In genomic region chr19:23914402-23915286, GRCh38 we compare ENCODE assay signal across 8 cellular contexts. TPM values are rescaled to one million over a fixed set of nuclear protein-coding genes. Genes with fewer than 3 reads are reported as not detected.
DNase-seq lines count a peak whose midpoint lies in the region; ATAC-seq and TF ChIP-seq lines count a peak whose summit lies in the region.

ZNF726 (plus strand) TSS chr19:23914886; CDS start chr19:23914995, 109 bp downstream.

- TF ChIP-seq CTCF in SK-N-SH (IDR thresholded peaks at IDR 0.05) (no peak), type B pancreatic cell (conservative IDR thresholded peaks at IDR 0.05) (no peak)

- H3K9me3 ChIP-seq in SK-N-SH: no peaks in the 10 kb centered on the region

- no peaks in the 10 kb centered on the region for H3K27me3 ChIP-seq in SK-N-SH (ENCODE audit: insufficient read depth)

- H3K4me1 Mint-ChIP-seq in IgD-negative memory B cell (peaks cover 6 to 16% (median 9%) of the 10 kb centered on the region in 3 donors), type B pancreatic cell (ENCODE audit: unreplicated experiment) (no peaks in the 10 kb centered on the region)

- POLR2A ChIA-PET in SK-N-SH (lab: Yijun Ruan, JAX): interaction anchor here (1.2 to 1.4 kb wide), 3 partner anchors 152 to 172 kb away, joined by 4 read pairs; partner anchors contain the start of genes ZNF254 and ZNF681

- H3F3A ChIP-seq in SK-N-SH (replicated peaks; ENCODE audit: insufficient read depth): no peaks in the 10 kb centered on the region

- H3K36me3 ChIP-seq in SK-N-SH (replicated peaks in 1 of 2; ENCODE audit: control insufficient read depth in 1 of 2, insufficient read depth in 2 of 2, low read length in 1 of 2): peaks cover 0 to 5% of the 10 kb centered on the region in 2 experiments

- peak within 1 kb of the TSS; percentile 44 to 76 for H3K27ac ChIP-seq in SK-N-SH (ENCODE audit: low read depth in 2 of 2, low read length in 1 of 2)

- peak within 1 kb of the TSS; percentile 78 for H3K9ac ChIP-seq in SK-N-SH

- CTCF ChIA-PET in SK-N-SH (lab: Yijun Ruan, JAX): interaction anchor here (1.0 kb wide), 1 partner anchor 233 kb away, joined by 3 read pairs; no protein-coding TSS in a partner anchor

- H3K4me3 Mint-ChIP-seq in IgD-negative memory B cell (peak within 1 kb of the TSS; percentile 92 to 98 (median 96)), type B pancreatic cell (peak within 1 kb of the TSS; percentile 89)

- no peak for TF ChIP-seq EP300 in SK-N-SH (IDR thresholded peaks at IDR 0.05; ENCODE audit: borderline replicate concordance in 1 of 2, low read depth in 1 of 2, low read length in 1 of 2)

- peak within 1 kb of the TSS; percentile 84 for H3K4me2 ChIP-seq in SK-N-SH

- ATAC-seq in GM21526 (IDR thresholded peaks at IDR 0.05; ENCODE audit: low FRiP score, unreplicated experiment): peak; percentile 95
- ATAC-seq in activated naive CD4-positive, alpha-beta T cell treated with anti-CD3 and anti-CD28 coated beads, Interleukin-2, amount 50 U/mL, for 72 hours: peak; percentile 99

- peaks cover 1% of the 10 kb centered on the region for H3K36me3 Mint-ChIP-seq in IgD-negative memory B cell
- peaks cover 15 to 52% of the 10 kb centered on the region in 2 donors for H3K36me3 Mint-ChIP-seq in activated naive CD4-positive, alpha-beta T cell treated with anti-CD3 and anti-CD28 coated beads, Interleukin-2, amount 50 U/mL, for 72 hours
- H3K36me3 Mint-ChIP-seq in type B pancreatic cell: no peaks in the 10 kb centered on the region

- peak within 1 kb of the TSS; percentile 99 for H2AFZ ChIP-seq in SK-N-SH (ENCODE audit: low read depth)

- no peak for TF ChIP-seq RAD21 in SK-N-SH (IDR thresholded peaks at IDR 0.05; ENCODE audit: low read length)

- 11% methylated on average over 28 of the region's 44 CpGs for WGBS in SK-N-SH (ENCODE audit: low lambda C conversion rate)

- peak within 1 kb of the TSS; percentile 73 to 89 for H3K4me3 ChIP-seq in SK-N-SH (ENCODE audit: low read depth in 2 of 2, low read length in 1 of 2)

- intact Hi-C loops in head of caudate nucleus (cut with DNase I): no loop called here

- H3K79me2 ChIP-seq in SK-N-SH (ENCODE audit: insufficient read depth): peaks cover 31% of the 10 kb centered on the region

- H3K4me1 ChIP-seq in SK-N-SH (ENCODE audit: control insufficient read depth in 1 of 2, insufficient read depth in 2 of 2, low read depth in 1 of 2, low read length in 1 of 2): peaks cover 0 to 3% of the 10 kb centered on the region in 2 experiments; a peak in 1 of 4 replicates

- peaks cover 0 to 2% (median 0%) of the 10 kb centered on the region in 3 donors for H3K9me3 Mint-ChIP-seq in IgD-negative memory B cell
- peaks cover 0 to 8% of the 10 kb centered on the region in 2 donors for H3K9me3 Mint-ChIP-seq in activated naive CD4-positive, alpha-beta T cell treated with anti-CD3 and anti-CD28 coated beads, Interleukin-2, amount 50 U/mL, for 72 hours
- peaks cover 15% of the 10 kb centered on the region for H3K9me3 Mint-ChIP-seq in type B pancreatic cell

- DNase-seq in DMS53 (lab: John Stamatoyannopoulos, UW) (peak; percentile 97), SK-N-SH (peak; percentile 77), head of caudate nucleus (peak; percentile 83 to 96 (median 92)), pons (ENCODE audit: low spot score) (peak; percentile 98), type B pancreatic cell (ENCODE audit: extremely low spot score, unreplicated experiment) (peak; percentile 70)
- DNase-seq in activated naive CD4-positive, alpha-beta T cell treated with anti-CD3 and anti-CD28 coated beads, Interleukin-2, amount 50 U/mL, for 72 hours (ENCODE audit: low spot score in 2 of 2): peak; percentile 80 to 91

- H3K27me3 Mint-ChIP-seq in IgD-negative memory B cell: no peaks in the 10 kb centered on the region
- H3K27me3 Mint-ChIP-seq in type B pancreatic cell: no peaks in the 10 kb centered on the region

- H4K20me1 ChIP-seq in SK-N-SH (ENCODE audit: insufficient read depth): no peaks in the 10 kb centered on the region

- H3K27ac Mint-ChIP-seq in IgD-negative memory B cell (peak within 1 kb of the TSS; percentile 70 to 94 (median 82)), type B pancreatic cell (peak within 1 kb of the TSS; percentile 92)
- peak within 1 kb of the TSS; percentile 91 for H3K27ac Mint-ChIP-seq in activated naive CD4-positive, alpha-beta T cell treated with anti-CD3 and anti-CD28 coated beads, Interleukin-2, amount 50 U/mL, for 72 hours

- H3K9me2 ChIP-seq in SK-N-SH: no peaks in the 10 kb centered on the region

TF ChIP-seq in SK-N-SH, 30 proteins besides CTCF, POLR2A, EP300 and RAD21 (continues in another document):
- TF ChIP-seq POLR2AphosphoS5 (IDR thresholded peaks at IDR 0.05; ENCODE audit: low read depth, low read length) (peak; percentile 58; the same call in 1 of the 2 replicates), MEF2A (IDR thresholded peaks at IDR 0.05; ENCODE audit: borderline replicate concordance, low read depth) (no peak), NRF1 (IDR thresholded peaks at IDR 0.05; ENCODE audit: low read depth, low read length) (no peak), MXI1 (IDR thresholded peaks at IDR 0.05; ENCODE audit: low read depth, low read length) (peak; percentile 94), TEAD4 (IDR thresholded peaks at IDR 0.05; ENCODE audit: borderline replicate concordance, insufficient read depth) (no peak), TCF12 (IDR thresholded peaks at IDR 0.05) (no peak), FOSL2 (IDR thresholded peaks at IDR 0.05; ENCODE audit: borderline replicate concordance, low read depth) (no peak), SMC3 (IDR thresholded peaks at IDR 0.05; ENCODE audit: low read depth, low read length) (no peak), TAF1 (IDR thresholded peaks at IDR 0.05; ENCODE audit: borderline replicate concordance, low read depth, low read length) (peak; percentile 23; the same call in 1 of the 2 replicates), MAX (IDR thresholded peaks at IDR 0.05; ENCODE audit: low read depth) (0 out of 2 replicates have a peak, but pooled peaks have one; percentile 32), ELF1 (IDR thresholded peaks at IDR 0.05) (peak; percentile 45; the same call in 1 of the 2 replicates), GABPA (IDR thresholded peaks at IDR 0.05; ENCODE audit: low read depth) (peak; percentile 67), ZBTB33 (IDR thresholded peaks at IDR 0.05; ENCODE audit: borderline replicate concordance, low read depth) (0 out of 2 replicates have a peak, but pooled peaks have one; percentile 2), SIN3A (IDR thresholded peaks at IDR 0.05; ENCODE audit: borderline replicate concordance, low read depth, low read length) (peak; percentile 78; the same call in 1 of the 2 replicates), JUND (IDR thresholded peaks at IDR 0.05) (no peak), YY1 (IDR thresholded peaks at IDR 0.05; ENCODE audit: low read depth) (peak; percentile 86), PBX3 (IDR thresholded peaks at IDR 0.05) (peak; percentile 99), RCOR1 (IDR thresholded peaks at IDR 0.05; ENCODE audit: low read length) (no peak), CHD2 (IDR thresholded peaks at IDR 0.05; ENCODE audit: low read length, partially characterized antibody) (peak; percentile 65), FOXM1 (IDR thresholded peaks at IDR 0.05; ENCODE audit: low read depth) (no peak), USF1 (IDR thresholded peaks at IDR 0.05; ENCODE audit: borderline replicate concordance, low read depth) (no peak), RXRA (IDR thresholded peaks at IDR 0.05; ENCODE audit: borderline replicate concordance, low read depth) (no peak), RFX5 (IDR thresholded peaks at IDR 0.05; ENCODE audit: low read length) (peak; percentile 83)

RNA-seq across cellular contexts. Expression of gene ZNF726, which starts in this region (rescaled TPM):
- polyA plus RNA-seq in IgD-negative memory B cell (2.7 TPM), SK-N-SH (2012; rRNA removed) (3.4 and 4.3 TPM in 2 replicates)
- 3.3 and 3.6 TPM in 2 replicates for polyA plus RNA-seq in SK-N-SH (2012; cell fraction: cytosol; rRNA removed)
- 4.9 and 7.0 TPM in 2 replicates for polyA plus RNA-seq in SK-N-SH (2012; cell fraction: nucleus; rRNA removed)
- total RNA-seq in activated naive CD4-positive, alpha-beta T cell treated with anti-CD3 and anti-CD28 coated beads, Interleukin-2, amount 50 U/mL, for 72 hours: 10 to 100 TPM; 15.7 to 24.4 TPM
- 4.2 and 6.8 TPM in 2 replicates for total RNA-seq in type B pancreatic cell (ENCODE audit: low replicate concordance)

Comparison
In these comparisons a context has a peak if more than half of its experiments do, and no peak if none do; other contexts are left out.
1. Peak in every context shown above with its lines: DNase-seq, ATAC-seq, H3K4me3 ChIP-seq and H3K27ac ChIP-seq.